ENCODE assay signal across 22 cellular contexts in genomic region chr17:45155029-45155428, GRCh38. TPM values are rescaled to one million over a fixed set of nuclear protein-coding genes. Genes with fewer than 3 reads are reported as not detected.
DNase-seq lines count a peak whose midpoint lies in the region; ATAC-seq, FAIRE-seq and TF ChIP-seq lines count a peak whose summit lies in the region.
"Had no signal": no experiment of that assay in that cellular context is flagged by ENCODE, and none has a peak within 500 bp of the region (broad histone marks: within the 10 kb centered on the region; RNA-seq: fewer than 3 reads in every experiment).

No MANE protein-coding gene starts in this region.

- H3K27ac ChIP-seq in lower lobe of right lung (peak overlapping the region; percentile 43), thyroid gland (no peak overlapping the region)

- H3K9me3 Mint-ChIP-seq in activated T-helper 17 cell treated with anti-CD3 and anti-CD28 coated beads, Interleukin-2, amount 50 U/mL, for 72 hours = no peaks in the 10 kb centered on the region
- H3K9me3 Mint-ChIP-seq in type B pancreatic cell = no peaks in the 10 kb centered on the region
- H3K9me3 Mint-ChIP-seq: activated T-helper 2 cell treated with anti-CD3 and anti-CD28 coated beads, Interferon-gamma antibody, Interleukin-2, Interleukin-4, amounts not matched to agents 10 μg/mL and 5 μg/mL and 100 μg/mL, durations not matched to agents 14 hours and 24 hours and 36 hours; central memory CD8-positive, alpha-beta T cell; stimulated activated memory B cell treated with anti-CD40 and anti-IgM and Interleukin-4, amounts not matched to agents 10 μg/mL and 1 μg/mL and 100 μg/mL, for 72 hours had no signal

- no peak overlapping the region for H3K4me3 Mint-ChIP-seq in activated T-helper 17 cell treated with anti-CD3 and anti-CD28 coated beads, Interleukin-2, amount 50 U/mL, for 72 hours
- no peak overlapping the region for H3K4me3 Mint-ChIP-seq in type B pancreatic cell
- H3K4me3 Mint-ChIP-seq: central memory CD8-positive, alpha-beta T cell; stimulated activated memory B cell treated with anti-CD40 and anti-IgM and Interleukin-4, amounts not matched to agents 10 μg/mL and 1 μg/mL and 100 μg/mL, for 72 hours had no signal

- intact Hi-C loops in lower lobe of right lung (cut with DNase I) = no loop called here
- intact Hi-C loops in thyroid gland (cut with DNase I) = no loop called here

- no peak overlapping the region for H3K27ac Mint-ChIP-seq in activated T-helper 17 cell treated with anti-CD3 and anti-CD28 coated beads, Interleukin-2, amount 50 U/mL, for 72 hours
- peak overlapping the region; percentile 83 for H3K27ac Mint-ChIP-seq in type B pancreatic cell
- H3K27ac Mint-ChIP-seq: activated T-helper 2 cell treated with anti-CD3 and anti-CD28 coated beads, Interferon-gamma antibody, Interleukin-2, Interleukin-4, amounts not matched to agents 10 μg/mL and 5 μg/mL and 100 μg/mL, durations not matched to agents 14 hours and 24 hours and 36 hours; stimulated activated memory B cell treated with anti-CD40 and anti-IgM and Interleukin-4, amounts not matched to agents 10 μg/mL and 1 μg/mL and 100 μg/mL, for 72 hours had no signal

- no peak for FAIRE-seq in GM12891 (lab: Jason Lieb, UNC)

- no peaks in the 10 kb centered on the region for H3K36me3 ChIP-seq in lower lobe of right lung
- H3K36me3 ChIP-seq in thyroid gland = no peaks in the 10 kb centered on the region
- H3K36me3 ChIP-seq: right atrium auricular region had no signal

- H3K4me3 ChIP-seq in lower lobe of right lung (no peak overlapping the region), thyroid gland (replicated peaks in 1 of 3) (no peak overlapping the region)
- H3K4me3 ChIP-seq: right atrium auricular region, tibial nerve had no signal

- peak; percentile 22 for DNase-seq in stimulated activated CD4-positive, alpha-beta T cell treated with anti-CD3 and anti-CD28 coated beads, Interleukin-4, amount 100 ng/mL, for 24 hours
- no peak for DNase-seq in stimulated activated CD4-positive, alpha-beta T cell treated with anti-CD3 and anti-CD28 coated beads, Interleukin-2, amount 100 ng/mL, for 24 hours
- DNase-seq in lower lobe of right lung (no peak), type B pancreatic cell (ENCODE audit: extremely low spot score, unreplicated experiment) (no peak), thyroid gland (no peak), NCI-H1105 (lab: John Stamatoyannopoulos, UW) (no peak), GM12891 (ENCODE audit: insufficient read length, low spot score) (no peak)
- DNase-seq: EL, GOT3, NCI-H146, NCI-H774, SK-N-SH, T-helper 9 cell had no signal

- H3K27me3 Mint-ChIP-seq in activated T-helper 17 cell treated with anti-CD3 and anti-CD28 coated beads, Interleukin-2, amount 50 U/mL, for 72 hours = no peaks in the 10 kb centered on the region
- H3K27me3 Mint-ChIP-seq in type B pancreatic cell = no peaks in the 10 kb centered on the region
- H3K27me3 Mint-ChIP-seq: central memory CD8-positive, alpha-beta T cell; stimulated activated memory B cell treated with anti-CD40 and anti-IgM and Interleukin-4, amounts not matched to agents 10 μg/mL and 1 μg/mL and 100 μg/mL, for 72 hours had no signal

- TF ChIP-seq POLR2A in thyroid gland (IDR thresholded peaks at IDR 0.05) (no peak), GM12891 (IDR thresholded peaks at IDR 0.05; ENCODE audit: low read depth, low read length) (no peak)

- H3K27me3 ChIP-seq in lower lobe of right lung (ENCODE audit: low read depth) (no peaks in the 10 kb centered on the region), thyroid gland (no peaks in the 10 kb centered on the region)
- H3K27me3 ChIP-seq: right atrium auricular region, tibial nerve had no signal

- H3K4me1 ChIP-seq in lower lobe of right lung (peaks cover 80% of the 10 kb centered on the region), thyroid gland (peaks cover 48 to 55% of the 10 kb centered on the region in 2 donors)

- ATAC-seq in activated T-helper 17 cell treated with anti-CD3 and anti-CD28 coated beads, Interleukin-2, amount 50 U/mL, for 72 hours (replicated peaks) = peak; percentile 6
- ATAC-seq in lower lobe of right lung = no peak
- ATAC-seq: esophagus mucosa; left lobe of liver; stimulated activated memory B cell treated with anti-CD40 and anti-IgM and Interleukin-4, amounts not matched to agents 10 μg/mL and 1 μg/mL and 100 μg/mL, for 72 hours had no signal

- 90 to 97% methylated on average over 4 of the region's 4 CpGs for WGBS in thyroid gland, 2 donors

- no peak for TF ChIP-seq CTCF in lower lobe of right lung (IDR thresholded peaks at IDR 0.05)
- TF ChIP-seq CTCF in type B pancreatic cell (conservative IDR thresholded peaks at IDR 0.05) = no peak
- no peak for TF ChIP-seq CTCF in thyroid gland (IDR thresholded peaks at IDR 0.05)

- H3K36me3 Mint-ChIP-seq in activated T-helper 17 cell treated with anti-CD3 and anti-CD28 coated beads, Interleukin-2, amount 50 U/mL, for 72 hours (ENCODE audit: low read depth) = peaks cover 38% of the 10 kb centered on the region
- H3K36me3 Mint-ChIP-seq in type B pancreatic cell = peaks cover 9% of the 10 kb centered on the region

- no peaks in the 10 kb centered on the region for H3K9me3 ChIP-seq in lower lobe of right lung
- H3K9me3 ChIP-seq in thyroid gland = no peaks in the 10 kb centered on the region
- H3K9me3 ChIP-seq: Caco-2, right atrium auricular region, SK-N-SH, tibial nerve had no signal

- peaks cover 20% of the 10 kb centered on the region for H3K4me1 Mint-ChIP-seq in activated T-helper 17 cell treated with anti-CD3 and anti-CD28 coated beads, Interleukin-2, amount 50 U/mL, for 72 hours
- peaks cover 40% of the 10 kb centered on the region for H3K4me1 Mint-ChIP-seq in type B pancreatic cell (ENCODE audit: unreplicated experiment)

TF ChIP-seq in GM12891, 5 proteins besides CTCF, POLR2A, EP300 and RAD21:
- TF ChIP-seq SPI1 (IDR thresholded peaks at IDR 0.05; ENCODE audit: low read depth, low read length) (no peak), TAF1 (IDR thresholded peaks at IDR 0.05; ENCODE audit: low read depth, low read length) (no peak), PAX5 (IDR thresholded peaks at IDR 0.05; ENCODE audit: insufficient read depth, low read length, severe bottlenecking) (no peak), POU2F2 (IDR thresholded peaks at IDR 0.05; ENCODE audit: low read depth, low read length) (no peak), POLR2AphosphoS5 (IDR thresholded peaks at IDR 0.05; ENCODE audit: low read depth, low read length) (no peak)

RNA-seq across cellular contexts. Expression of gene HEXIM2, which starts 6.6 kb away (rescaled TPM):
- 1 to 10 TPM; 6.1 to 8.5 TPM for total RNA-seq in activated T-helper 17 cell treated with anti-CD3 and anti-CD28 coated beads, Interleukin-2, amount 50 U/mL, for 72 hours
- total RNA-seq in lower lobe of right lung (6.4 TPM), type B pancreatic cell (ENCODE audit: low replicate concordance) (5.3 and 11.5 TPM in 2 replicates), thyroid gland (10 to 100 TPM in 2 of 4 donors, 1 to 10 TPM in 2; 3.9 to 16.3 (median 10.0) TPM)
- polyA plus RNA-seq in GM12891 (2012; ENCODE audit: low read depth, missing spikeins) = 8.7 TPM

RNA-seq across cellular contexts. Expression of gene HEXIM1, which starts 6.8 kb away (rescaled TPM):
- 10 to 100 TPM; 45.9 to 66.4 TPM for total RNA-seq in activated T-helper 17 cell treated with anti-CD3 and anti-CD28 coated beads, Interleukin-2, amount 50 U/mL, for 72 hours
- total RNA-seq in lower lobe of right lung (33.9 TPM), type B pancreatic cell (ENCODE audit: low replicate concordance) (27.5 and 34.5 TPM in 2 replicates), thyroid gland (10 to 100 TPM; 15.6 to 33.5 (median 18.4) TPM)
- 21.4 TPM for polyA plus RNA-seq in GM12891 (2012; ENCODE audit: low read depth, missing spikeins)

RNA-seq across cellular contexts. Expression of gene ACBD4, which starts 19.5 kb away (rescaled TPM):
- total RNA-seq in activated T-helper 17 cell treated with anti-CD3 and anti-CD28 coated beads, Interleukin-2, amount 50 U/mL, for 72 hours = 10 to 100 TPM in 1 of 2 donors, 1 to 10 TPM in 1; 9.8 to 12.6 TPM
- total RNA-seq in lower lobe of right lung (16.6 TPM), type B pancreatic cell (ENCODE audit: low replicate concordance) (9.8 and 11.5 TPM in 2 replicates), thyroid gland (10 to 100 TPM; 16.7 to 20.4 (median 17.7) TPM)
- 8.1 TPM for polyA plus RNA-seq in GM12891 (2012; ENCODE audit: low read depth, missing spikeins)

RNA-seq across cellular contexts. Expression of gene PLCD3, which starts 22.7 kb away (rescaled TPM):
- 1 to 10 TPM; 3.1 to 6.5 TPM for total RNA-seq in activated T-helper 17 cell treated with anti-CD3 and anti-CD28 coated beads, Interleukin-2, amount 50 U/mL, for 72 hours
- total RNA-seq in lower lobe of right lung (38.3 TPM), type B pancreatic cell (ENCODE audit: low replicate concordance) (45.8 and 56.1 TPM in 2 replicates), thyroid gland (10 to 100 TPM in 3 of 4 donors, 1 to 10 TPM in 1; 8.6 to 24.8 (median 16.9) TPM)
- 0.53 TPM for polyA plus RNA-seq in GM12891 (2012; ENCODE audit: low read depth, missing spikeins)
